10 cellular contexts compared by ENCODE assay signal in genomic region chr15:88630141-88630721, GRCh38. TPM values are rescaled to one million over a fixed set of nuclear protein-coding genes. Genes with fewer than 3 reads are reported as not detected.
A peak's percentile ranks its signal among the peaks of the same experiment; 100 is the strongest.
DNase-seq lines count a peak whose midpoint lies in the region; ATAC-seq and TF ChIP-seq lines count a peak whose summit lies in the region.
"Had no signal": no experiment of that assay in that cellular context is flagged by ENCODE, and none has a peak within 500 bp of the region (broad histone marks: within the 10 kb centered on the region; RNA-seq: fewer than 3 reads in every experiment).

No MANE protein-coding gene starts in this region.

- CTCF ChIA-PET in activated CD4-positive, alpha-beta T cell treated with anti-CD3 and anti-CD28 coated beads, Interleukin-2, amount 10 ng/mL, durations not matched to agents 7 days and 5 days (lab: Charles Lee): interaction anchor here (1.4 kb wide), 1 partner anchor 23 kb away, joined by 3 read pairs; no protein-coding TSS in a partner anchor
- CTCF ChIA-PET in activated CD4-positive, alpha-beta memory T cell treated with anti-CD3 and anti-CD28 coated beads for 36 hours (lab: Charles Lee): interaction anchor here (1.3 to 1.5 kb wide), 2 partner anchors 73 to 274 kb away, joined by 3 to 4 read pairs; no protein-coding TSS in a partner anchor

- peaks cover 22 to 28% of the 10 kb centered on the region in 2 donors for H3K36me3 ChIP-seq in thyroid gland

- peak overlapping the region; percentile 25 for H3K4me3 Mint-ChIP-seq in activated CD4-positive, alpha-beta T cell treated with anti-CD3 and anti-CD28 coated beads, Interleukin-2, amount 10 ng/mL, durations not matched to agents 7 days and 5 days
- no peak overlapping the region for H3K4me3 Mint-ChIP-seq in activated CD4-positive, alpha-beta memory T cell treated with anti-CD3 and anti-CD28 coated beads for 36 hours
- peak overlapping the region; percentile 38 to 72 (median 67) for H3K4me3 Mint-ChIP-seq in immature natural killer cell

- H3K36me3 Mint-ChIP-seq in activated CD4-positive, alpha-beta T cell treated with anti-CD3 and anti-CD28 coated beads, Interleukin-2, amount 10 ng/mL, durations not matched to agents 7 days and 5 days (ENCODE audit: low read depth): peaks cover 78% of the 10 kb centered on the region
- H3K36me3 Mint-ChIP-seq in activated CD4-positive, alpha-beta memory T cell treated with anti-CD3 and anti-CD28 coated beads for 36 hours: peaks cover 80% of the 10 kb centered on the region
- peaks cover 3 to 19% (median 11%) of the 10 kb centered on the region in 3 donors for H3K36me3 Mint-ChIP-seq in immature natural killer cell

- no peak for DNase-seq in activated CD4-positive, alpha-beta T cell treated with anti-CD3 and anti-CD28 coated beads, Interleukin-2, amount 10 ng/mL, durations not matched to agents 7 days and 5 days
- DNase-seq in activated CD4-positive, alpha-beta T cell treated with anti-CD3 and anti-CD28 coated beads for 48 hours: no peak
- peak; percentile 48 for DNase-seq in activated CD4-positive, alpha-beta memory T cell treated with anti-CD3 and anti-CD28 coated beads for 36 hours
- DNase-seq in immature natural killer cell: peak; percentile 19 to 37 (median 29)
- DNase-seq in thyroid gland: peak in 1 of 2 donors; percentile 49
- DNase-seq in SK-N-DZ (ENCODE audit: low spot score): no peak
- no peak for DNase-seq in C1 segment of cervical spinal cord (lab: John Stamatoyannopoulos, UW)

- no peaks in the 10 kb centered on the region for H3K9me3 ChIP-seq in thyroid gland

- no peak for TF ChIP-seq CTCF in thyroid gland (IDR thresholded peaks at IDR 0.05)

- peak overlapping the region; percentile 91 for H3K27ac Mint-ChIP-seq in activated CD4-positive, alpha-beta T cell treated with anti-CD3 and anti-CD28 coated beads, Interleukin-2, amount 10 ng/mL, durations not matched to agents 7 days and 5 days
- peak overlapping the region; percentile 87 for H3K27ac Mint-ChIP-seq in activated CD4-positive, alpha-beta memory T cell treated with anti-CD3 and anti-CD28 coated beads for 36 hours
- H3K27ac Mint-ChIP-seq in immature natural killer cell: peak overlapping the region; percentile 87 to 96 (median 92)

- intact Hi-C loops in activated CD4-positive, alpha-beta memory T cell treated with anti-CD3 and anti-CD28 coated beads for 36 hours (cut with micrococcal nuclease): no loop called here
- intact Hi-C loops in thyroid gland (cut with DNase I): no loop called here

- H3K27me3 ChIP-seq in thyroid gland: no peaks in the 10 kb centered on the region
- H3K27me3 ChIP-seq: cardiac muscle cell had no signal

- no peak for TF ChIP-seq POLR2A in thyroid gland (IDR thresholded peaks at IDR 0.05)

- peaks cover 23 to 28% of the 10 kb centered on the region in 2 donors for H3K4me1 ChIP-seq in thyroid gland

- 75 to 78% methylated on average over 5 to 6 of the region's 9 CpGs for WGBS in thyroid gland, 2 donors

- POLR2A ChIA-PET in activated CD4-positive, alpha-beta T cell treated with anti-CD3 and anti-CD28 coated beads, Interleukin-2, amount 10 ng/mL, durations not matched to agents 7 days and 5 days (lab: Charles Lee): interaction anchor here (0.7 kb wide), 1 partner anchor 8 kb away, joined by 3 read pairs; the partner anchor contains the start of gene ISG20
- POLR2A ChIA-PET in activated CD4-positive, alpha-beta memory T cell treated with anti-CD3 and anti-CD28 coated beads for 36 hours (lab: Charles Lee): interaction anchor here (1.3 kb wide), 1 partner anchor 15 kb away, joined by 3 read pairs; no protein-coding TSS in a partner anchor

- no peaks in the 10 kb centered on the region for H3K27me3 Mint-ChIP-seq in activated CD4-positive, alpha-beta T cell treated with anti-CD3 and anti-CD28 coated beads, Interleukin-2, amount 10 ng/mL, durations not matched to agents 7 days and 5 days
- no peaks in the 10 kb centered on the region for H3K27me3 Mint-ChIP-seq in activated CD4-positive, alpha-beta memory T cell treated with anti-CD3 and anti-CD28 coated beads for 36 hours
- peaks cover 0 to 3% (median 0%) of the 10 kb centered on the region in 3 donors for H3K27me3 Mint-ChIP-seq in immature natural killer cell (ENCODE audit: low read depth in 3 of 3)

- no peaks in the 10 kb centered on the region for H3K9me3 Mint-ChIP-seq in activated CD4-positive, alpha-beta T cell treated with anti-CD3 and anti-CD28 coated beads, Interleukin-2, amount 10 ng/mL, durations not matched to agents 7 days and 5 days
- H3K9me3 Mint-ChIP-seq in activated CD4-positive, alpha-beta memory T cell treated with anti-CD3 and anti-CD28 coated beads for 36 hours: no peaks in the 10 kb centered on the region
- no peaks in the 10 kb centered on the region for H3K9me3 Mint-ChIP-seq in immature natural killer cell

- no peak overlapping the region for H3K4me3 ChIP-seq in thyroid gland (replicated peaks in 1 of 3)
- H3K4me3 ChIP-seq: cardiac muscle cell, SK-N-MC had no signal

- peaks cover 89% of the 10 kb centered on the region for H3K4me1 Mint-ChIP-seq in activated CD4-positive, alpha-beta T cell treated with anti-CD3 and anti-CD28 coated beads, Interleukin-2, amount 10 ng/mL, durations not matched to agents 7 days and 5 days
- H3K4me1 Mint-ChIP-seq in activated CD4-positive, alpha-beta memory T cell treated with anti-CD3 and anti-CD28 coated beads for 36 hours (ENCODE audit: low read depth): peaks cover 90% of the 10 kb centered on the region
- H3K4me1 Mint-ChIP-seq in immature natural killer cell: peaks cover 69 to 70% of the 10 kb centered on the region in 2 donors

- no peak for ATAC-seq in HG03521 (IDR thresholded peaks at IDR 0.05; ENCODE audit: unreplicated experiment)

- peak overlapping the region; percentile 30 to 79 (median 73) for H3K27ac ChIP-seq in thyroid gland
- H3K27ac ChIP-seq: cardiac muscle cell, SK-N-MC had no signal

RNA-seq across cellular contexts. Expression of gene ISG20, which starts 8.6 kb away (rescaled TPM):
- total RNA-seq in activated CD4-positive, alpha-beta T cell treated with anti-CD3 and anti-CD28 coated beads, Interleukin-2, amount 10 ng/mL, durations not matched to agents 7 days and 5 days: 100 to 1,000 TPM; 206 to 236 TPM
- total RNA-seq in activated CD4-positive, alpha-beta memory T cell treated with anti-CD3 and anti-CD28 coated beads for 36 hours: 10 to 100 TPM; 68.2 to 74.5 TPM
- 100 to 1,000 TPM; 286 to 365 (median 342) TPM for polyA plus RNA-seq in immature natural killer cell
- 10 to 100 TPM; 14.3 to 47.8 (median 35.1) TPM for total RNA-seq in thyroid gland
- 2.3 and 3.0 TPM in 2 replicates for polyA plus RNA-seq in SK-N-DZ (2014; cell fraction: cytosol; rRNA removed)
- 1.5 and 5.3 TPM in 2 replicates for polyA plus RNA-seq in SK-N-DZ (2014; cell fraction: nucleus; rRNA removed)
- polyA plus RNA-seq: cardiac muscle cell had no signal

RNA-seq across cellular contexts. Expression of gene AEN, which starts 9.1 kb away (rescaled TPM):
- 10 to 100 TPM; 45.7 to 52.5 TPM for total RNA-seq in activated CD4-positive, alpha-beta T cell treated with anti-CD3 and anti-CD28 coated beads, Interleukin-2, amount 10 ng/mL, durations not matched to agents 7 days and 5 days
- total RNA-seq in activated CD4-positive, alpha-beta memory T cell treated with anti-CD3 and anti-CD28 coated beads for 36 hours: 10 to 100 TPM; 55.5 to 55.7 TPM
- 10 to 100 TPM; 11.6 to 17.8 (median 12.1) TPM for polyA plus RNA-seq in immature natural killer cell
- total RNA-seq in thyroid gland: 10 to 100 TPM; 21.6 to 32.8 (median 27.3) TPM
- polyA plus RNA-seq in SK-N-DZ (2014; cell fraction: cytosol; rRNA removed): 54.6 and 62.0 TPM in 2 replicates
- polyA plus RNA-seq in SK-N-DZ (2014; cell fraction: nucleus; rRNA removed): 58.0 and 62.1 TPM in 2 replicates

Comparison
In these comparisons a context has a peak if more than half of its experiments do, and no peak if none do; other contexts are left out.
1. DNase-seq: peak in activated CD4-positive, alpha-beta memory T cell treated with anti-CD3 and anti-CD28 coated beads for 36 hours (single experiment) and immature natural killer cell (3 of 3); none in activated CD4-positive, alpha-beta T cell treated with anti-CD3 and anti-CD28 coated beads, Interleukin-2, amount 10 ng/mL, durations not matched to agents 7 days and 5 days (single experiment), activated CD4-positive, alpha-beta T cell treated with anti-CD3 and anti-CD28 coated beads for 48 hours (single experiment), SK-N-DZ (single experiment) and C1 segment of cervical spinal cord (0 of 14).
2. Peak in every context shown above with its lines, with median percentiles within 50 percentile points of each other: H3K27ac Mint-ChIP-seq.